In genomic region chr18:8754995-8755955, GRCh38 we compare ENCODE assay signal across 9 cellular contexts. TPM values are rescaled to one million over a fixed set of nuclear protein-coding genes. Genes with fewer than 3 reads are reported as not detected.
DNase-seq lines count a peak whose midpoint lies in the region; ATAC-seq and TF ChIP-seq lines count a peak whose summit lies in the region.
"Had no signal": no experiment of that assay in that cellular context is flagged by ENCODE, and none has a peak within 500 bp of the region (broad histone marks: within the 10 kb centered on the region; RNA-seq: fewer than 3 reads in every experiment).

No MANE protein-coding gene starts in this region.

- intact Hi-C loops in Caco-2 (cut with micrococcal nuclease; ENCODE audit: unreplicated experiment): no loop called here

- no peaks in the 10 kb centered on the region for H3K4me1 Mint-ChIP-seq in Caco-2 (ENCODE audit: low read depth, unreplicated experiment)

- TF ChIP-seq CTCF in osteoblast (IDR thresholded peaks at IDR 0.05; ENCODE audit: extremely low read depth, low read depth, low read length) (no peak), Caco-2 (IDR thresholded peaks at IDR 0.05; ENCODE audit: insufficient read depth in 1 of 2, low read depth in 1 of 2, low read length in 1 of 2, severe bottlenecking in 1 of 2, unreplicated experiment in 1 of 2) (no peak)

- no TSS peak for BruUV-seq in Caco-2 (replicated peaks; lab: Mats Ljungman, UMichigan)

- H3K36me3 Mint-ChIP-seq in Caco-2 (ENCODE audit: insufficient read depth, unreplicated experiment): no peaks in the 10 kb centered on the region

- peaks cover 5% of the 10 kb centered on the region for H4K20me1 ChIP-seq in osteoblast (ENCODE audit: insufficient read depth, low read length)

- CTCF ChIA-PET in Caco-2 (lab: Charles Lee): no interaction called here

- H3K9me3 ChIP-seq in osteoblast (ENCODE audit: low read depth, low read length): no peaks in the 10 kb centered on the region
- no peaks in the 10 kb centered on the region for H3K9me3 ChIP-seq in Caco-2

- no peaks in the 10 kb centered on the region for H3K36me3 ChIP-seq in osteoblast (ENCODE audit: insufficient read depth, low read length)
- H3K36me3 ChIP-seq in Caco-2 (ENCODE audit: control insufficient read depth, insufficient read depth, low read length): no peaks in the 10 kb centered on the region; the same call in 1 of the 2 replicates

- no peak overlapping the region for H2AFZ ChIP-seq in osteoblast (ENCODE audit: low read length)

- H3K4me1 ChIP-seq in osteoblast (ENCODE audit: insufficient read depth, low read length) (peaks cover 35% of the 10 kb centered on the region), Caco-2 (no peaks in the 10 kb centered on the region)

- peaks cover 2% of the 10 kb centered on the region for H3K9me3 Mint-ChIP-seq in Caco-2 (ENCODE audit: unreplicated experiment)

- H3K27ac Mint-ChIP-seq in Caco-2 (ENCODE audit: unreplicated experiment): no peak overlapping the region

- POLR2A ChIA-PET in Caco-2 (lab: Charles Lee): no interaction called here

- H3K27me3 ChIP-seq in osteoblast (ENCODE audit: insufficient read depth, low read length) (no peaks in the 10 kb centered on the region), Caco-2 (replicated peaks; ENCODE audit: control insufficient read depth, insufficient read depth, low read length) (no peaks in the 10 kb centered on the region)

- no peak overlapping the region for H3K4me3 Mint-ChIP-seq in Caco-2 (ENCODE audit: unreplicated experiment)

- peak; percentile 32 for DNase-seq in GM04504 (ENCODE audit: low read depth)
- DNase-seq in activated T-helper 9 cell treated with anti-CD3 and anti-CD28 coated beads, Interleukin-2, amount 50 U/mL, for 16 hours (ENCODE audit: low read depth): peak; percentile 9
- DNase-seq in osteoblast (ENCODE audit: insufficient read length, low spot score, missing footprints): no peak
- no peak for DNase-seq in NCI-H128 (lab: John Stamatoyannopoulos, UW; ENCODE audit: unreplicated experiment)
- no peak for DNase-seq in Caco-2
- no peak for DNase-seq in NCI-H1930 (lab: John Stamatoyannopoulos, UW)
- DNase-seq: nucleus accumbens had no signal

- H3K27me3 Mint-ChIP-seq in Caco-2 (ENCODE audit: insufficient read depth, unreplicated experiment): no peaks in the 10 kb centered on the region

- peak overlapping the region; percentile 37 for H3K4me2 ChIP-seq in osteoblast (ENCODE audit: insufficient read depth, low read length)

- peaks cover 53% of the 10 kb centered on the region for H3K79me2 ChIP-seq in osteoblast (ENCODE audit: insufficient read depth, low read length)

- H3K4me3 ChIP-seq in osteoblast (ENCODE audit: insufficient read depth, low read length): no peak overlapping the region
- H3K4me3 ChIP-seq in Caco-2 (ENCODE audit: low read depth, low read length): no peak overlapping the region

- H3K27ac ChIP-seq in osteoblast (ENCODE audit: low read depth, low read length): peak overlapping the region; percentile 56

- peak; percentile 79 for ATAC-seq in HG03469 (IDR thresholded peaks at IDR 0.05; ENCODE audit: unreplicated experiment)
- no peak for ATAC-seq in HG02571 (IDR thresholded peaks at IDR 0.05; ENCODE audit: unreplicated experiment)

RNA-seq across cellular contexts. Expression of gene MTCL1, which starts 49.9 kb away (rescaled TPM):
- total RNA-seq in osteoblast (38.0 and 44.5 TPM in 2 replicates), Caco-2 (2022) (26.4 and 28.3 TPM in 2 replicates)

Comparison
In these comparisons a context has a peak if more than half of its experiments do, and no peak if none do; other contexts are left out.
1. DNase-seq: peak in GM04504 (single experiment) and activated T-helper 9 cell treated with anti-CD3 and anti-CD28 coated beads, Interleukin-2, amount 50 U/mL, for 16 hours (single experiment); none in osteoblast (single experiment), NCI-H128 (single experiment), Caco-2 (0 of 2) and NCI-H1930 (0 of 2).